18 cellular contexts compared by ENCODE assay signal in genomic region chr2:197944416-197944815, GRCh38.
DNase-seq lines count a peak whose midpoint lies in the region; ATAC-seq, FAIRE-seq and TF ChIP-seq lines count a peak whose summit lies in the region.
"Had no signal": no experiment of that assay in that cellular context is flagged by ENCODE, and none has a peak within 500 bp of the region (broad histone marks: within the 10 kb centered on the region; RNA-seq: fewer than 3 reads in every experiment).

No MANE protein-coding gene starts in this region.

- H3K4me3 Mint-ChIP-seq in activated naive CD4-positive, alpha-beta T cell treated with anti-CD3 and anti-CD28 coated beads, Interleukin-2, amount 50 U/mL, for 24 hours = peak overlapping the region; percentile 31
- no peak overlapping the region for H3K4me3 Mint-ChIP-seq in activated CD8-positive, alpha-beta memory T cell treated with anti-CD3 and anti-CD28 coated beads, Interleukin-2, amount 10 ng/mL, durations not matched to agents 7 days and 5 days

- CTCF ChIA-PET in GM12878 (lab: Yijun Ruan, JAX) = interaction anchor here (0.8 to 1.1 kb wide), 2 partner anchors 9 to 53 kb away, joined by 3 to 6 read pairs; no protein-coding TSS in a partner anchor
- CTCF ChIA-PET in activated CD8-positive, alpha-beta memory T cell treated with anti-CD3 and anti-CD28 coated beads, Interleukin-2, amount 10 ng/mL, durations not matched to agents 7 days and 5 days (lab: Charles Lee) = no interaction called here

- no peak for TF ChIP-seq RAD21 in GM12878 (IDR thresholded peaks at IDR 0.05; ENCODE audit: insufficient read depth, low read depth, low read length)

- DNase-seq in activated naive CD4-positive, alpha-beta T cell (lab: John Stamatoyannopoulos, UW) = no peak
- DNase-seq in GM12878 (ENCODE audit: low read depth, low spot score) = no peak
- peak; percentile 66 for DNase-seq in left kidney (ENCODE audit: low read depth, low spot score)
- DNase-seq in activated CD8-positive, alpha-beta memory T cell treated with anti-CD3 and anti-CD28 coated beads, Interleukin-2, amount 10 ng/mL, durations not matched to agents 7 days and 5 days = no peak
- no peak for DNase-seq in NCI-H1417 treated with DMSO at 0.1 percent for 48 hours (lab: John Stamatoyannopoulos, UW)
- DNase-seq in GM03348 (ENCODE audit: low spot score) = no peak
- DNase-seq: Caco-2, DMS53, GM23248, KG1, NCI-H1092, NCI-H1694 treated with DMSO at 0.1 percent for 48 hours, NCI-H446, Right ventricle myocardium superior had no signal

- POLR2A ChIA-PET in GM12878 (lab: Charles Lee) = interaction anchor here (0.6 to 1.0 kb wide), 3 partner anchors 12 to 909 kb away, joined by 3 to 4 read pairs (median 4); no protein-coding TSS in a partner anchor

- in situ Hi-C loops in GM12878 (cut with MboI) = no loop called here

- no peaks in the 10 kb centered on the region for H3K9me3 ChIP-seq in GM12878 (replicated peaks; ENCODE audit: control insufficient read depth, insufficient read depth, low read length)
- H3K9me3 ChIP-seq: Caco-2 had no signal

- H3K9me3 Mint-ChIP-seq in activated naive CD4-positive, alpha-beta T cell treated with anti-CD3 and anti-CD28 coated beads, Interleukin-2, amount 50 U/mL, for 24 hours = no peaks in the 10 kb centered on the region
- peaks cover 2% of the 10 kb centered on the region for H3K9me3 Mint-ChIP-seq in activated CD8-positive, alpha-beta memory T cell treated with anti-CD3 and anti-CD28 coated beads, Interleukin-2, amount 10 ng/mL, durations not matched to agents 7 days and 5 days (ENCODE audit: low read depth)

- no peak overlapping the region for H2AFZ ChIP-seq in GM12878 (ENCODE audit: control insufficient read depth, low read depth, low read length)
- H2AFZ ChIP-seq: GM23248 had no signal

- intact Hi-C loops in GM12878 (cut with micrococcal nuclease; ENCODE audit: unreplicated experiment) = no loop called here

- SMC1A ChIA-PET in GM12878 (lab: Charles Lee; ENCODE audit: uncharacterized antibody, unreplicated experiment) = interaction anchor here (0.6 to 3.8 kb wide), 15 partner anchors 9 to 182 kb away, joined by 3 to 23 read pairs (median 4); no protein-coding TSS in a partner anchor

- peak; percentile 33 for ATAC-seq in GM12878
- ATAC-seq in activated CD8-positive, alpha-beta memory T cell treated with anti-CD3 and anti-CD28 coated beads, Interleukin-2, amount 10 ng/mL, durations not matched to agents 7 days and 5 days = no peak
- no peak for ATAC-seq in GM18517 (IDR thresholded peaks at IDR 0.05; ENCODE audit: unreplicated experiment)

- H3K27ac ChIP-seq in GM12878 (ENCODE audit: control insufficient read depth, insufficient read depth) = no peak overlapping the region
- H3K27ac ChIP-seq: C4-2B, GM23248 had no signal

- no peak for TF ChIP-seq EP300 in GM12878 (IDR thresholded peaks at IDR 0.05; ENCODE audit: borderline replicate concordance in 1 of 2, control insufficient read depth in 1 of 2, low read depth in 2 of 2, low read length in 2 of 2)

- no peaks in the 10 kb centered on the region for H3K79me2 ChIP-seq in GM12878 (ENCODE audit: control insufficient read depth, insufficient read depth, low read length)

- peaks cover 78% of the 10 kb centered on the region for H3K4me1 Mint-ChIP-seq in activated naive CD4-positive, alpha-beta T cell treated with anti-CD3 and anti-CD28 coated beads, Interleukin-2, amount 50 U/mL, for 24 hours
- no peaks in the 10 kb centered on the region for H3K4me1 Mint-ChIP-seq in activated CD8-positive, alpha-beta memory T cell treated with anti-CD3 and anti-CD28 coated beads, Interleukin-2, amount 10 ng/mL, durations not matched to agents 7 days and 5 days

- H3K36me3 ChIP-seq in GM12878 (ENCODE audit: control insufficient read depth in 2 of 2, insufficient read depth in 2 of 2, low read length in 1 of 2) = no peaks in the 10 kb centered on the region

- WGBS in GM12878 (ENCODE audit: insufficient coverage, insufficient replicate concordance, low lambda C conversion rate, missing lambda C conversion rate) = 53% methylated on average over 2 of the region's 2 CpGs

- H4K20me1 ChIP-seq in GM12878 (ENCODE audit: control insufficient read depth, insufficient read depth) = no peaks in the 10 kb centered on the region

- no TSS peak for BruUV-seq in GM12878 (replicated peaks; lab: Mats Ljungman, UMichigan)

- RAD21 ChIA-PET in GM12878 (lab: Charles Lee; ENCODE audit: unreplicated experiment) = interaction anchor here (0.5 to 1.7 kb wide), 10 partner anchors 10 to 1841 kb away, joined by 3 to 6 read pairs (median 4); no protein-coding TSS in a partner anchor

- H3K4me1 ChIP-seq in GM12878 (ENCODE audit: control insufficient read depth, insufficient read depth, low read length) = no peaks in the 10 kb centered on the region
- H3K4me1 ChIP-seq: Caco-2 had no signal

- peak overlapping the region; percentile 18 for H3K27ac Mint-ChIP-seq in activated naive CD4-positive, alpha-beta T cell treated with anti-CD3 and anti-CD28 coated beads, Interleukin-2, amount 50 U/mL, for 24 hours
- H3K27ac Mint-ChIP-seq in activated CD8-positive, alpha-beta memory T cell treated with anti-CD3 and anti-CD28 coated beads, Interleukin-2, amount 10 ng/mL, durations not matched to agents 7 days and 5 days = no peak overlapping the region

- no peak overlapping the region for H3K4me3 ChIP-seq in GM12878
- H3K4me3 ChIP-seq: GM23248 had no signal

- H3K4me2 ChIP-seq in GM12878 (ENCODE audit: control insufficient read depth, insufficient read depth) = 0 out of 2 replicates have a peak overlapping the region, but pooled peaks have one; percentile 3

- H3K9ac ChIP-seq in GM12878 (ENCODE audit: control insufficient read depth, insufficient read depth, low read length) = no peak overlapping the region
- H3K9ac ChIP-seq: GM23248 had no signal

- no peaks in the 10 kb centered on the region; a peak in 1 of 4 replicates for H3K27me3 ChIP-seq in GM12878 (replicated peaks in 1 of 2; ENCODE audit: control insufficient read depth in 2 of 2, insufficient read depth in 2 of 2, low read length in 1 of 2)

- no peaks in the 10 kb centered on the region for H3K27me3 Mint-ChIP-seq in activated naive CD4-positive, alpha-beta T cell treated with anti-CD3 and anti-CD28 coated beads, Interleukin-2, amount 50 U/mL, for 24 hours
- peaks cover 5% of the 10 kb centered on the region for H3K27me3 Mint-ChIP-seq in activated CD8-positive, alpha-beta memory T cell treated with anti-CD3 and anti-CD28 coated beads, Interleukin-2, amount 10 ng/mL, durations not matched to agents 7 days and 5 days

- no peak for TF ChIP-seq POLR2A in GM12878 (IDR thresholded peaks at IDR 0.05; ENCODE audit: low read depth, low read length)

- FAIRE-seq in GM12878 (lab: Jason Lieb, UNC) = no peak
- FAIRE-seq: GM12891 had no signal

- H3K36me3 Mint-ChIP-seq in activated naive CD4-positive, alpha-beta T cell treated with anti-CD3 and anti-CD28 coated beads, Interleukin-2, amount 50 U/mL, for 24 hours = peaks cover 4% of the 10 kb centered on the region
- no peaks in the 10 kb centered on the region for H3K36me3 Mint-ChIP-seq in activated CD8-positive, alpha-beta memory T cell treated with anti-CD3 and anti-CD28 coated beads, Interleukin-2, amount 10 ng/mL, durations not matched to agents 7 days and 5 days

- no peak for TF ChIP-seq CTCF in GM12878 (IDR thresholded peaks at IDR 0.05 in 2 of 3, conservative IDR thresholded peaks at IDR 0.05 in 1 of 3; ENCODE audit: control insufficient read depth in 2 of 3, extremely low read depth in 1 of 3, insufficient read depth in 1 of 3, low read depth in 3 of 3, low read length in 3 of 3)

TF ChIP-seq in GM12878, 131 proteins besides CTCF, POLR2A, EP300 and RAD21:
- TF ChIP-seq WRNIP1 (IDR thresholded peaks at IDR 0.05; ENCODE audit: borderline replicate concordance, low read depth, low read length) (no peak), ZBTB11 (CRISPR knock-in tag; IDR thresholded peaks at IDR 0.05) (no peak), RBBP5 (conservative IDR thresholded peaks at IDR 0.05) (no peak), NR2C1 (IDR thresholded peaks at IDR 0.05) (no peak), GATAD2B (conservative IDR thresholded peaks at IDR 0.05; ENCODE audit: low read depth) (no peak), CEBPB (IDR thresholded peaks at IDR 0.05; ENCODE audit: borderline replicate concordance in 1 of 2, low read depth in 2 of 2, low read length in 2 of 2) (no peak), STAT1 (conservative IDR thresholded peaks at IDR 0.05) (no peak), RB1 (IDR thresholded peaks at IDR 0.05; ENCODE audit: borderline replicate concordance) (no peak), PAX8 (IDR thresholded peaks at IDR 0.05) (no peak), ASH2L (IDR thresholded peaks at IDR 0.05; ENCODE audit: borderline replicate concordance, low read depth) (no peak), ZSCAN29 (IDR thresholded peaks at IDR 0.05) (no peak)
